14 cellular contexts compared by ENCODE assay signal in the genomic region with DNA sequence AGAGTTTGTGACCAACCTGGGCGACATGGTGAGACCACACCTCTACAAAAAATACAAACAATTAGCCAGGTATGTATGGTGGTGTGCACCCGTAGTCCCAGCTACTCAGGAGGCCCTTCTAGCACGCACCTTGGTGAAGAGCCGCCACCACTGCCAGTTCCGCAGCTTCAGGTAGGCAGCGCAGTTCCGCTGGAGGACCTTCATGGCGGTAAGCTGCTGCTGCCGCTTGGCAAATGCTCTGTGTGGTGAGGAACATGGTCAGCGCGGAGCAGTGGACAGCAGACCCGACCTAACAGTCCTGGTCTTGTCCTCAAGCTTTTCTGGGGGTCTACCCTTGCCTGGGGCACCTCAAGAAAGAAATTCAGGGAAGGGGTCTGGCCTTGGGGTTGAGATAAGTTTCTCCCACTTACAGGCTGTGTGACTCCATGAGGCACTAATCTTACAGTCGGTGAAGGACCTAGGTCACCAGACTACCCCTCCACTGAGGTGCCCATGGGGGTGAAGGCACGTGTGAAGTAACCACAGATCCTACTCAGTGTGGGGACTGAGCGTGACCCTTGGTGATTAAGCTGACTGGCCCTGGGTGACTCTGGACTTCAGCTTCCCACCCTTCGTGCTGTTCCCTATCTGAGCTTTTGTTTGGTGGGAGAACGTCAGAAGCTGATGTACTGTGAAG. TPM values are rescaled to one million over a fixed set of nuclear protein-coding genes. Genes with fewer than 3 reads are reported as not detected.
DNase-seq lines count a peak whose midpoint lies in the region; ATAC-seq and TF ChIP-seq lines count a peak whose summit lies in the region.
"Had no signal": no experiment of that assay in that cellular context is flagged by ENCODE, and none has a peak within 500 bp of the region (broad histone marks: within the 10 kb centered on the region; RNA-seq: fewer than 3 reads in every experiment).

No MANE protein-coding gene starts in this region.

- H3K9ac ChIP-seq in OCI-LY1 (ENCODE audit: low read length) (no peak overlapping the region), smooth muscle cell (ENCODE audit: low read depth) (no peak overlapping the region)

- H3K9me2 ChIP-seq in OCI-LY1 (ENCODE audit: low read depth, low read length): no peaks in the 10 kb centered on the region

- CTCF ChIA-PET in activated CD4-positive, alpha-beta memory T cell treated with anti-CD3 and anti-CD28 coated beads for 36 hours (lab: Charles Lee): interaction anchor here (0.8 to 6.3 kb wide), 22 partner anchors 9 to 210 kb away, joined by 3 to 142 read pairs (median 10); partner anchors contain the start of gene MYH9
- CTCF ChIA-PET in activated CD4-positive, alpha-beta memory T cell treated with anti-CD3 and anti-CD28 coated beads, Interleukin-2, amount 10 ng/mL, durations not matched to agents 7 days and 5 days (lab: Charles Lee): interaction anchor here (0.7 to 3.9 kb wide), 10 partner anchors 10 to 226 kb away, joined by 3 to 43 read pairs (median 8); no protein-coding TSS in a partner anchor

- DNase-seq in activated CD4-positive, alpha-beta memory T cell treated with anti-CD3 and anti-CD28 coated beads for 36 hours: no peak
- DNase-seq in activated CD4-positive, alpha-beta memory T cell treated with anti-CD3 and anti-CD28 coated beads, Interleukin-2, amount 10 ng/mL, durations not matched to agents 7 days and 5 days: no peak
- no peak for DNase-seq in esophagus muscularis mucosa (ENCODE audit: extremely low spot score)
- DNase-seq in smooth muscle cell (lab: John Stamatoyannopoulos, UW; ENCODE audit: unreplicated experiment): no peak
- no peak for DNase-seq in DMS 273 treated with DMSO at 0.1 percent for 48 hours (lab: John Stamatoyannopoulos, UW)
- DNase-seq in activated CD4-positive, CD25-positive, alpha-beta regulatory T cell (lab: John Stamatoyannopoulos, UW): no peak
- DNase-seq: GDM1, Karpas-422, NCI-H146, NCI-H446 had no signal

- H3K27ac ChIP-seq in OCI-LY1 (ENCODE audit: low read depth, low read length, poor library complexity, severe bottlenecking): peak overlapping the region; percentile 24
- peak overlapping the region; percentile 78 to 89 (median 84) for H3K27ac ChIP-seq in esophagus muscularis mucosa (replicated peaks in 1 of 4)
- peak overlapping the region; percentile 67 for H3K27ac ChIP-seq in smooth muscle cell (ENCODE audit: low read depth)
- H3K27ac ChIP-seq: pancreas had no signal

- WGBS in esophagus muscularis mucosa: 66% methylated on average over 4 of the region's 17 CpGs
- WGBS in smooth muscle cell (ENCODE audit: low lambda C conversion rate): 89% methylated on average over 17 of the region's 17 CpGs

- peaks cover 72% of the 10 kb centered on the region for H3K36me3 Mint-ChIP-seq in activated CD4-positive, alpha-beta memory T cell treated with anti-CD3 and anti-CD28 coated beads for 36 hours
- H3K36me3 Mint-ChIP-seq in activated CD4-positive, alpha-beta memory T cell treated with anti-CD3 and anti-CD28 coated beads, Interleukin-2, amount 10 ng/mL, durations not matched to agents 7 days and 5 days (ENCODE audit: low read depth): peaks cover 93% of the 10 kb centered on the region

- TF ChIP-seq POLR2A in esophagus muscularis mucosa (IDR thresholded peaks at IDR 0.05; ENCODE audit: low read depth): no peak

- H3K4me2 ChIP-seq in OCI-LY1 (ENCODE audit: low read length) (no peak overlapping the region), smooth muscle cell (no peak overlapping the region)
- H3K4me2 ChIP-seq: A549 had no signal

- peaks cover 99% of the 10 kb centered on the region for H3K36me3 ChIP-seq in OCI-LY1 (ENCODE audit: insufficient read depth, low read length)
- H3K36me3 ChIP-seq in esophagus muscularis mucosa: peaks cover 96 to 100% (median 99%) of the 10 kb centered on the region in 4 donors
- H3K36me3 ChIP-seq in smooth muscle cell (ENCODE audit: low read depth): peaks cover 25% of the 10 kb centered on the region

- peak overlapping the region; percentile 33 for H3K27ac Mint-ChIP-seq in activated CD4-positive, alpha-beta memory T cell treated with anti-CD3 and anti-CD28 coated beads for 36 hours
- H3K27ac Mint-ChIP-seq in activated CD4-positive, alpha-beta memory T cell treated with anti-CD3 and anti-CD28 coated beads, Interleukin-2, amount 10 ng/mL, durations not matched to agents 7 days and 5 days: no peak overlapping the region

- no peaks in the 10 kb centered on the region for H3K27me3 Mint-ChIP-seq in activated CD4-positive, alpha-beta memory T cell treated with anti-CD3 and anti-CD28 coated beads for 36 hours
- no peaks in the 10 kb centered on the region for H3K27me3 Mint-ChIP-seq in activated CD4-positive, alpha-beta memory T cell treated with anti-CD3 and anti-CD28 coated beads, Interleukin-2, amount 10 ng/mL, durations not matched to agents 7 days and 5 days

- intact Hi-C loops in activated CD4-positive, alpha-beta memory T cell treated with anti-CD3 and anti-CD28 coated beads for 36 hours (cut with micrococcal nuclease): no loop called here
- intact Hi-C loops in esophagus muscularis mucosa (cut with DNase I): no loop called here

- H3K9me3 ChIP-seq in OCI-LY1 (ENCODE audit: low read length) (no peaks in the 10 kb centered on the region), esophagus muscularis mucosa (no peaks in the 10 kb centered on the region), smooth muscle cell (replicated peaks; ENCODE audit: low read depth) (no peaks in the 10 kb centered on the region)
- H3K9me3 ChIP-seq: A549, pancreas had no signal

- POLR2A ChIA-PET in activated CD4-positive, alpha-beta memory T cell treated with anti-CD3 and anti-CD28 coated beads for 36 hours (lab: Charles Lee): no interaction called here
- POLR2A ChIA-PET in activated CD4-positive, alpha-beta memory T cell treated with anti-CD3 and anti-CD28 coated beads, Interleukin-2, amount 10 ng/mL, durations not matched to agents 7 days and 5 days (lab: Charles Lee): interaction anchor here (0.6 to 3.3 kb wide), 11 partner anchors 9 to 191 kb away, joined by 3 to 13 read pairs (median 4); no protein-coding TSS in a partner anchor

- H3K79me2 ChIP-seq in OCI-LY1 (ENCODE audit: insufficient read depth, low read length) (no peaks in the 10 kb centered on the region), smooth muscle cell (ENCODE audit: low read depth) (peaks cover 62% of the 10 kb centered on the region)

- no peak overlapping the region for H3K4me3 ChIP-seq in OCI-LY1 (ENCODE audit: low read depth, low read length, poor library complexity, severe bottlenecking)
- no peak overlapping the region for H3K4me3 ChIP-seq in esophagus muscularis mucosa
- H3K4me3 ChIP-seq in smooth muscle cell: no peak overlapping the region
- H3K4me3 ChIP-seq: A549, pancreas had no signal

- H3K27me3 ChIP-seq in OCI-LY1 (ENCODE audit: insufficient read depth, low read length): no peaks in the 10 kb centered on the region
- no peaks in the 10 kb centered on the region for H3K27me3 ChIP-seq in esophagus muscularis mucosa
- H3K27me3 ChIP-seq in smooth muscle cell (ENCODE audit: low read depth): no peaks in the 10 kb centered on the region
- H3K27me3 ChIP-seq: pancreas had no signal

- H4K20me1 ChIP-seq in OCI-LY1 (ENCODE audit: insufficient read depth, low read length) (no peaks in the 10 kb centered on the region), smooth muscle cell (ENCODE audit: low read depth) (peaks cover 96% of the 10 kb centered on the region)

- no peak for TF ChIP-seq CTCF in OCI-LY1 (IDR thresholded peaks at IDR 0.05; ENCODE audit: low read length)
- TF ChIP-seq CTCF in esophagus muscularis mucosa (IDR thresholded peaks at IDR 0.05): no peak
- TF ChIP-seq CTCF in smooth muscle cell (IDR thresholded peaks at IDR 0.05; ENCODE audit: borderline replicate concordance, insufficient read depth, poor library complexity, severe bottlenecking): no peak

- TF ChIP-seq EP300 in esophagus muscularis mucosa (IDR thresholded peaks at IDR 0.05): no peak

- no peak overlapping the region for H3K4me3 Mint-ChIP-seq in activated CD4-positive, alpha-beta memory T cell treated with anti-CD3 and anti-CD28 coated beads for 36 hours
- H3K4me3 Mint-ChIP-seq in activated CD4-positive, alpha-beta memory T cell treated with anti-CD3 and anti-CD28 coated beads, Interleukin-2, amount 10 ng/mL, durations not matched to agents 7 days and 5 days: no peak overlapping the region

- H3K4me1 ChIP-seq in OCI-LY1 (ENCODE audit: insufficient read depth, low read length, severe bottlenecking): peaks cover 6% of the 10 kb centered on the region
- peaks cover 0 to 71% (median 57%) of the 10 kb centered on the region in 4 donors for H3K4me1 ChIP-seq in esophagus muscularis mucosa
- no peaks in the 10 kb centered on the region for H3K4me1 ChIP-seq in smooth muscle cell (ENCODE audit: low read depth)
- H3K4me1 ChIP-seq: pancreas had no signal

- H2AFZ ChIP-seq in OCI-LY1 (ENCODE audit: low read length) (no peak overlapping the region), smooth muscle cell (ENCODE audit: low read depth) (no peak overlapping the region)

- no peaks in the 10 kb centered on the region for H3K9me3 Mint-ChIP-seq in activated CD4-positive, alpha-beta memory T cell treated with anti-CD3 and anti-CD28 coated beads for 36 hours
- H3K9me3 Mint-ChIP-seq in activated CD4-positive, alpha-beta memory T cell treated with anti-CD3 and anti-CD28 coated beads, Interleukin-2, amount 10 ng/mL, durations not matched to agents 7 days and 5 days: no peaks in the 10 kb centered on the region

- H3F3A ChIP-seq in OCI-LY1 (ENCODE audit: insufficient read depth, low read length): no peaks in the 10 kb centered on the region
- H3F3A ChIP-seq in smooth muscle cell (ENCODE audit: low read depth): peaks cover 62% of the 10 kb centered on the region

- peaks cover 8% of the 10 kb centered on the region for H3K4me1 Mint-ChIP-seq in activated CD4-positive, alpha-beta memory T cell treated with anti-CD3 and anti-CD28 coated beads for 36 hours (ENCODE audit: low read depth)
- H3K4me1 Mint-ChIP-seq in activated CD4-positive, alpha-beta memory T cell treated with anti-CD3 and anti-CD28 coated beads, Interleukin-2, amount 10 ng/mL, durations not matched to agents 7 days and 5 days: peaks cover 14% of the 10 kb centered on the region

- no peak for ATAC-seq in HG02610 (IDR thresholded peaks at IDR 0.05; ENCODE audit: unreplicated experiment)
- ATAC-seq: pancreas had no signal

RNA-seq across cellular contexts. Expression of gene APOL1, which starts 49.6 kb away (rescaled TPM):
- total RNA-seq in activated CD4-positive, alpha-beta memory T cell treated with anti-CD3 and anti-CD28 coated beads for 36 hours: 10 to 100 TPM; 44.7 to 46.3 TPM
- 10 to 100 TPM; 63.0 to 64.0 TPM for total RNA-seq in activated CD4-positive, alpha-beta memory T cell treated with anti-CD3 and anti-CD28 coated beads, Interleukin-2, amount 10 ng/mL, durations not matched to agents 7 days and 5 days
- total RNA-seq in esophagus muscularis mucosa (10 to 100 TPM; 19.0 to 48.8 (median 28.0) TPM), smooth muscle cell (not detected in 2 replicates)
- polyA plus RNA-seq in smooth muscle cell: 0.62 and 4.9 TPM in 2 replicates

Comparison
In these comparisons a context has a peak if more than half of its experiments do, and no peak if none do; other contexts are left out.
1. H3K27ac ChIP-seq: peak in every context shown above with its lines; median percentile 84 in esophagus muscularis mucosa; 67 in smooth muscle cell; 24 in OCI-LY1.
2. RNA of gene APOL1, which starts 49.6 kb away (total RNA-seq): 63.0 to 64.0 TPM in activated CD4-positive, alpha-beta memory T cell treated with anti-CD3 and anti-CD28 coated beads, Interleukin-2, amount 10 ng/mL, durations not matched to agents 7 days and 5 days, 44.7 to 46.3 TPM in activated CD4-positive, alpha-beta memory T cell treated with anti-CD3 and anti-CD28 coated beads for 36 hours and 19.0 to 48.8 TPM in esophagus muscularis mucosa; not detected in smooth muscle cell; every median in the first group is over 10 times any median in the second.